Comparison of ENCODE assay signal across 16 cellular contexts in genomic region chr7:149010451-149010850, GRCh38. TPM values are rescaled to one million over a fixed set of nuclear protein-coding genes. Genes with fewer than 3 reads are reported as not detected.
DNase-seq lines count a peak whose midpoint lies in the region; ATAC-seq and TF ChIP-seq lines count a peak whose summit lies in the region.
"Had no signal": no experiment of that assay in that cellular context is flagged by ENCODE, and none has a peak within 500 bp of the region (broad histone marks: within the 10 kb centered on the region; RNA-seq: fewer than 3 reads in every experiment).

No MANE protein-coding gene starts in this region.

- TF ChIP-seq CTCF in 22Rv1 (IDR thresholded peaks at IDR 0.05) = no peak
- TF ChIP-seq CTCF in CD8-positive, alpha-beta T cell (IDR thresholded peaks at IDR 0.05) = no peak
- no peak for TF ChIP-seq CTCF in chondrocyte (IDR thresholded peaks at IDR 0.05)
- TF ChIP-seq CTCF in spleen (IDR thresholded peaks at IDR 0.05 in 8 of 11, conservative IDR thresholded peaks at IDR 0.05 in 3 of 11) = no peak
- TF ChIP-seq CTCF in nephron progenitor cell (IDR thresholded peaks at IDR 0.05) = no peak

- no peak for ATAC-seq in CD8-positive, alpha-beta T cell

- H3K4me1 ChIP-seq in CD8-positive, alpha-beta T cell (ENCODE audit: insufficient read depth, low read length) = peaks cover 4% of the 10 kb centered on the region
- H3K4me1 ChIP-seq in spleen = peaks cover 0 to 11% (median 3%) of the 10 kb centered on the region in 6 donors
- H3K4me1 ChIP-seq: Caco-2 had no signal

- intact Hi-C loops in CD8-positive, alpha-beta T cell (cut with DNase I, micrococcal nuclease) = no loop called here
- intact Hi-C loops in spleen (cut with DNase I; ENCODE audit: low total_unique reads) = no loop called here

- POLR2A ChIA-PET in CD8-positive, alpha-beta T cell (lab: Charles Lee) = no interaction called here

- peaks cover 11% of the 10 kb centered on the region for H3K4me1 Mint-ChIP-seq in CD8-positive, alpha-beta T cell (ENCODE audit: low read depth)
- H3K4me1 Mint-ChIP-seq in chondrocyte (ENCODE audit: low read depth) (peaks cover 3% of the 10 kb centered on the region), nephron progenitor cell (no peaks in the 10 kb centered on the region)

- no peaks in the 10 kb centered on the region for H3K9me3 Mint-ChIP-seq in CD8-positive, alpha-beta T cell
- H3K9me3 Mint-ChIP-seq in chondrocyte (ENCODE audit: low read depth) = no peaks in the 10 kb centered on the region
- H3K9me3 Mint-ChIP-seq in nephron progenitor cell = no peaks in the 10 kb centered on the region
- H3K9me3 Mint-ChIP-seq: CD14-positive monocyte; CD8-positive, alpha-beta memory T cell; HFFc6 had no signal

- no peaks in the 10 kb centered on the region for H3K9me3 ChIP-seq in CD8-positive, alpha-beta T cell (ENCODE audit: low read length)
- H3K9me3 ChIP-seq in spleen = no peaks in the 10 kb centered on the region
- H3K9me3 ChIP-seq: Caco-2 had no signal

- no peak overlapping the region for H3K4me3 Mint-ChIP-seq in CD8-positive, alpha-beta T cell
- H3K4me3 Mint-ChIP-seq in chondrocyte (ENCODE audit: unreplicated experiment) = no peak overlapping the region
- H3K4me3 Mint-ChIP-seq in nephron progenitor cell = no peak overlapping the region
- H3K4me3 Mint-ChIP-seq: CD14-positive monocyte; CD8-positive, alpha-beta memory T cell; HFFc6 had no signal

- peaks cover 46% of the 10 kb centered on the region for H3K36me3 ChIP-seq in CD8-positive, alpha-beta T cell (ENCODE audit: insufficient read depth, low read length)
- H3K36me3 ChIP-seq in spleen = peaks cover 0 to 100% (median 92%) of the 10 kb centered on the region in 6 donors

- H3K27me3 Mint-ChIP-seq in CD8-positive, alpha-beta T cell (ENCODE audit: low read depth) = no peaks in the 10 kb centered on the region
- H3K27me3 Mint-ChIP-seq in chondrocyte (ENCODE audit: low read depth) (no peaks in the 10 kb centered on the region), nephron progenitor cell (ENCODE audit: low read depth, poor library complexity) (peaks cover 2% of the 10 kb centered on the region)
- H3K27me3 Mint-ChIP-seq: CD8-positive, alpha-beta memory T cell had no signal

- 94 to 98% (median 95%) methylated on average over 5 of the region's 5 CpGs for WGBS in spleen, 5 donors

- TF ChIP-seq POLR2A in spleen (IDR thresholded peaks at IDR 0.05) = no peak

- DNase-seq in CD8-positive, alpha-beta T cell = no peak
- DNase-seq in chondrocyte (ENCODE audit: low spot score) (peak; percentile 55), spleen (peak; percentile 28), NCI-H446 treated with DMSO at 0.1 percent for 48 hours (lab: John Stamatoyannopoulos, UW) (no peak), iPS-NIHi11 (ENCODE audit: low spot score) (no peak), nephron progenitor cell (no peak)
- DNase-seq: Caco-2; CD8-positive, alpha-beta memory T cell; DND-41; GF-D8; GOT3; HCEC 1CT; HFFc6; IMR-90 had no signal

- no peaks in the 10 kb centered on the region for H3K27me3 ChIP-seq in CD8-positive, alpha-beta T cell (ENCODE audit: insufficient read depth, low read length)
- H3K27me3 ChIP-seq in spleen (replicated peaks in 1 of 7) = no peaks in the 10 kb centered on the region

- peak overlapping the region; percentile 7; the same call in 1 of the 2 replicates for H3K27ac ChIP-seq in 22Rv1
- no peak overlapping the region for H3K27ac ChIP-seq in CD8-positive, alpha-beta T cell (ENCODE audit: low read depth, low read length)
- H3K27ac ChIP-seq in spleen = no peak overlapping the region

- H3K27ac Mint-ChIP-seq in CD8-positive, alpha-beta T cell = peak overlapping the region; percentile 45
- H3K27ac Mint-ChIP-seq in chondrocyte (ENCODE audit: unreplicated experiment) (no peak overlapping the region), nephron progenitor cell (no peak overlapping the region)
- H3K27ac Mint-ChIP-seq: HFFc6 had no signal

- CTCF ChIA-PET in CD8-positive, alpha-beta T cell (lab: Charles Lee) = interaction anchor here (1.3 to 13.2 kb wide), 3 partner anchors 16 to 56 kb away, joined by 3 to 155 read pairs (median 3); no protein-coding TSS in a partner anchor

- H3K36me3 Mint-ChIP-seq in CD8-positive, alpha-beta T cell = peaks cover 79% of the 10 kb centered on the region
- H3K36me3 Mint-ChIP-seq in chondrocyte (ENCODE audit: low read depth) (peaks cover 39% of the 10 kb centered on the region), nephron progenitor cell (ENCODE audit: low read depth) (peaks cover 74% of the 10 kb centered on the region)

- no peak overlapping the region for H3K4me3 ChIP-seq in CD8-positive, alpha-beta T cell (ENCODE audit: low read depth, low read length)
- no peak overlapping the region for H3K4me3 ChIP-seq in spleen

RNA-seq across cellular contexts. Expression of gene PDIA4, which starts 17.9 kb away (rescaled TPM):
- 10 to 100 TPM; 12.0 to 14.5 TPM for total RNA-seq in CD8-positive, alpha-beta T cell
- 135 to 411 TPM (median 140 TPM) in 3 replicates for total RNA-seq in chondrocyte
- 100 to 1,000 TPM in 3 of 7 donors, 10 to 100 TPM in 4; 81.1 to 160 (median 90.0) TPM for total RNA-seq in spleen
- polyA plus RNA-seq in spleen = 10 to 100 TPM; 21.6 to 33.2 (median 33.2) TPM

Comparison
In these comparisons a context has a peak if more than half of its experiments do, and no peak if none do; other contexts are left out.
1. DNase-seq: peak in chondrocyte (single experiment) and spleen (single experiment); none in CD8-positive, alpha-beta T cell (0 of 7), NCI-H446 treated with DMSO at 0.1 percent for 48 hours (single experiment), iPS-NIHi11 (single experiment) and nephron progenitor cell (single experiment).